Comparison of ENCODE assay signal across 1 cellular context in the genomic region with DNA sequence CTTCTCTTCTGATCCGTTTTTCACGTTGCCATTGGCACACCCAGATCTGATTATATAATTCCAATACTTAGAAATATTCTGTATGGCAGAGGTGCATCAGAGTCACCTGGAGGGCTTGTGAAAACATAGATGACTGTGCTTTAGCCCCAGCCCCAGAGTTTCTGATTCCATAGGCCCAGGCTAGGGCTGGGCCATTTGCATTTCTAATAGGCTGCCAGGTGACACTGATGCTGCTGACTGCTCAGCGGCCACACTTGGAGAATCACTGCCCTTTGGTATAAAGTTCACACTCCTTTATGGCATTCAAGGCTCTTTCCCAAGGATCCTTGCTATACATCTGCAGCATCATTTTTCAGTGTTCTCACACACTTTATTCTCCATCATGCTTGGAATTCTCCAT.
TF ChIP-seq lines count a peak whose summit lies in the region.

No MANE protein-coding gene starts in this region.

TF ChIP-seq in WTC11, 78 proteins besides CTCF, POLR2A, EP300 and RAD21 (continued from another document):
- TF ChIP-seq ZBTB43 (CRISPR knock-in tag; IDR thresholded peaks at IDR 0.05) (no peak), ZNF219 (CRISPR knock-in tag; IDR thresholded peaks at IDR 0.05; ENCODE audit: borderline replicate concordance) (no peak), CREB1 (CRISPR knock-in tag; IDR thresholded peaks at IDR 0.05) (no peak), NR1H2 (CRISPR knock-in tag; IDR thresholded peaks at IDR 0.05) (no peak), ZNF671 (CRISPR knock-in tag; IDR thresholded peaks at IDR 0.05) (no peak), ZSCAN18 (CRISPR knock-in tag; IDR thresholded peaks at IDR 0.05) (no peak), RORB (CRISPR knock-in tag; IDR thresholded peaks at IDR 0.05) (no peak), TP53 (CRISPR knock-in tag; IDR thresholded peaks at IDR 0.05) (no peak), PRDM15 (CRISPR knock-in tag; IDR thresholded peaks at IDR 0.05) (no peak), ATF3 (CRISPR knock-in tag; conservative IDR thresholded peaks at IDR 0.05) (no peak), SMAD4 (CRISPR knock-in tag; IDR thresholded peaks at IDR 0.05) (no peak)
- TF ChIP-seq, protein P1, sequence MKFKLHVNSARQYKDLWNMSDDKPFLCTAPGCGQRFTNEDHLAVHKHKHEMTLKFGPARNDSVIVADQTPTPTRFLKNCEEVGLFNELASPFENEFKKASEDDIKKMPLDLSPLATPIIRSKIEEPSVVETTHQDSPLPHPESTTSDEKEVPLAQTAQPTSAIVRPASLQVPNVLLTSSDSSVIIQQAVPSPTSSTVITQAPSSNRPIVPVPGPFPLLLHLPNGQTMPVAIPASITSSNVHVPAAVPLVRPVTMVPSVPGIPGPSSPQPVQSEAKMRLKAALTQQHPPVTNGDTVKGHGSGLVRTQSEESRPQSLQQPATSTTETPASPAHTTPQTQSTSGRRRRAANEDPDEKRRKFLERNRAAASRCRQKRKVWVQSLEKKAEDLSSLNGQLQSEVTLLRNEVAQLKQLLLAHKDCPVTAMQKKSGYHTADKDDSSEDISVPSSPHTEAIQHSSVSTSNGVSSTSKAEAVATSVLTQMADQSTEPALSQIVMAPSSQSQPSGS (CRISPR knock-in tag; IDR thresholded peaks at IDR 0.05; ENCODE audit: borderline replicate concordance, low read depth): no peak
TF ChIP-seq in WTC11: peak in this region for 0.
